27 cellular contexts compared by ENCODE assay signal in genomic region chrX:68999931-69000330, GRCh38.
"Had no signal": no experiment of that assay in that cellular context is flagged by ENCODE, and none has a peak within 500 bp of the region (broad histone marks: within the 10 kb centered on the region; RNA-seq: fewer than 3 reads in every experiment).

No MANE protein-coding gene starts in this region.

- H3K4me1 Mint-ChIP-seq: activated CD4-positive, alpha-beta memory T cell treated with anti-CD3 and anti-CD28 coated beads, Interleukin-2, amount 10 ng/mL, durations not matched to agents 7 days and 5 days; activated CD4-positive, alpha-beta T cell treated with anti-CD3 and anti-CD28 coated beads, Interleukin-2, amount 10 ng/mL, durations not matched to agents 7 days and 5 days; activated naive CD4-positive, alpha-beta T cell treated with anti-CD3 and anti-CD28 coated beads, Interleukin-2, amount 50 U/mL, for 24 hours; activated naive CD8-positive, alpha-beta T cell treated with anti-CD3 and anti-CD28 coated beads, Interleukin-2, amount 50 U/mL, for 24 hours; memory B cell had no signal

- FAIRE-seq: kidney, pancreas had no signal

- H3K27me3 ChIP-seq: body of pancreas, gastroesophageal sphincter had no signal

- H3K4me1 ChIP-seq: pancreas had no signal

- H3K9me3 Mint-ChIP-seq: activated CD4-positive, alpha-beta memory T cell treated with anti-CD3 and anti-CD28 coated beads, Interleukin-2, amount 10 ng/mL, durations not matched to agents 7 days and 5 days; activated CD4-positive, alpha-beta T cell treated with anti-CD3 and anti-CD28 coated beads, Interleukin-2, amount 10 ng/mL, durations not matched to agents 7 days and 5 days; activated naive CD4-positive, alpha-beta T cell treated with anti-CD3 and anti-CD28 coated beads, Interleukin-2, amount 50 U/mL, for 24 hours; activated naive CD8-positive, alpha-beta T cell treated with anti-CD3 and anti-CD28 coated beads, Interleukin-2, amount 50 U/mL, for 24 hours; activated T-cell treated with anti-CD3 and anti-CD28 coated beads, Interleukin-2, amount 50 U/mL, for 24 hours; effector memory CD8-positive, alpha-beta T cell; memory B cell; naive thymus-derived CD4-positive, alpha-beta T cell had no signal

- DNase-seq: activated CD4-positive, alpha-beta memory T cell treated with anti-CD3 and anti-CD28 coated beads, Interleukin-2, amount 10 ng/mL, durations not matched to agents 7 days and 5 days; activated CD4-positive, alpha-beta T cell treated with anti-CD3 and anti-CD28 coated beads, Interleukin-2, amount 10 ng/mL, durations not matched to agents 7 days and 5 days; activated CD4-positive, CD25-positive, alpha-beta regulatory T cell treated with anti-CD3 and anti-CD28 coated beads, Interleukin-2, amount 50 U/mL, for 72 hours; activated CD8-positive, alpha-beta memory T cell treated with anti-CD3 and anti-CD28 coated beads, Interleukin-2, amount 50 U/mL, for 48 hours; activated gamma-delta T cell treated with Interleukin-2 at 50 U/mL for 16 hours; activated naive CD8-positive, alpha-beta T cell treated with anti-CD3 and anti-CD28 coated beads, Interleukin-2, amount 50 U/mL, for 24 hours; activated T-cell treated with anti-CD3 and anti-CD28 coated beads, Interleukin-2, amount 50 U/mL, for 24 hours; body of pancreas; effector memory CD8-positive, alpha-beta T cell; head of caudate nucleus; hippocampal formation; kidney; left colon; midbrain; naive thymus-derived CD4-positive, alpha-beta T cell; nucleus accumbens; pancreas; right cardiac atrium; stimulated activated CD4-positive, alpha-beta T cell treated with anti-CD3 and anti-CD28 coated beads, Interleukin-15, amount 100 ng/mL, for 24 hours; stimulated activated CD4-positive, alpha-beta T cell treated with anti-CD3 and anti-CD28 coated beads, Interleukin-2, amount 100 ng/mL, for 24 hours; stimulated activated naive CD4-positive, alpha-beta T cell treated with Interleukin-2 at 50 U/mL for 16 hours; T-helper 2 cell had no signal

- H3K27ac ChIP-seq: body of pancreas, coronary artery, gastroesophageal sphincter, pancreas, tibial nerve had no signal

- H3K36me3 Mint-ChIP-seq: activated naive CD4-positive, alpha-beta T cell treated with anti-CD3 and anti-CD28 coated beads, Interleukin-2, amount 50 U/mL, for 24 hours; memory B cell; naive thymus-derived CD4-positive, alpha-beta T cell had no signal

- H3K4me3 ChIP-seq: body of pancreas, coronary artery, gastroesophageal sphincter, pancreas, tibial nerve had no signal

- ATAC-seq: activated naive CD8-positive, alpha-beta T cell treated with anti-CD3 and anti-CD28 coated beads, Interleukin-2, amount 50 U/mL, for 24 hours; body of pancreas; effector memory CD8-positive, alpha-beta T cell; gastroesophageal sphincter; left colon; naive thymus-derived CD4-positive, alpha-beta T cell had no signal

- H3K4me3 Mint-ChIP-seq: activated CD4-positive, alpha-beta memory T cell treated with anti-CD3 and anti-CD28 coated beads, Interleukin-2, amount 10 ng/mL, durations not matched to agents 7 days and 5 days; activated CD4-positive, alpha-beta T cell treated with anti-CD3 and anti-CD28 coated beads, Interleukin-2, amount 10 ng/mL, durations not matched to agents 7 days and 5 days; activated naive CD4-positive, alpha-beta T cell treated with anti-CD3 and anti-CD28 coated beads, Interleukin-2, amount 50 U/mL, for 24 hours; activated naive CD8-positive, alpha-beta T cell treated with anti-CD3 and anti-CD28 coated beads, Interleukin-2, amount 50 U/mL, for 24 hours; activated T-cell treated with anti-CD3 and anti-CD28 coated beads, Interleukin-2, amount 50 U/mL, for 24 hours; effector memory CD8-positive, alpha-beta T cell; memory B cell; naive thymus-derived CD4-positive, alpha-beta T cell had no signal

- H3K9me3 ChIP-seq: body of pancreas, gastroesophageal sphincter, pancreas, tibial nerve had no signal

- H3K27ac Mint-ChIP-seq: activated CD4-positive, alpha-beta memory T cell treated with anti-CD3 and anti-CD28 coated beads, Interleukin-2, amount 10 ng/mL, durations not matched to agents 7 days and 5 days; activated CD4-positive, alpha-beta T cell treated with anti-CD3 and anti-CD28 coated beads, Interleukin-2, amount 10 ng/mL, durations not matched to agents 7 days and 5 days; activated naive CD4-positive, alpha-beta T cell treated with anti-CD3 and anti-CD28 coated beads, Interleukin-2, amount 50 U/mL, for 24 hours; activated naive CD8-positive, alpha-beta T cell treated with anti-CD3 and anti-CD28 coated beads, Interleukin-2, amount 50 U/mL, for 24 hours; activated T-cell treated with anti-CD3 and anti-CD28 coated beads, Interleukin-2, amount 50 U/mL, for 24 hours; effector memory CD8-positive, alpha-beta T cell; memory B cell; naive thymus-derived CD4-positive, alpha-beta T cell had no signal

- H3K27me3 Mint-ChIP-seq: activated naive CD4-positive, alpha-beta T cell treated with anti-CD3 and anti-CD28 coated beads, Interleukin-2, amount 50 U/mL, for 24 hours had no signal

- H3K36me3 ChIP-seq: gastroesophageal sphincter, pancreas, tibial nerve had no signal
